In genomic region chr16:5422047-5422446, GRCh38 we compare ENCODE assay signal across 10 cellular contexts.
"Had no signal": no experiment of that assay in that cellular context is flagged by ENCODE, and none has a peak within 500 bp of the region (broad histone marks: within the 10 kb centered on the region; RNA-seq: fewer than 3 reads in every experiment).

No MANE protein-coding gene starts in this region.

- DNase-seq: GM23248, GOT3, HFFc6, KBM-7 had no signal

- H3K4me1 ChIP-seq: HAP-1 had no signal

- H3K4me3 Mint-ChIP-seq: HFFc6, IgD-negative memory B cell had no signal

- H2AFZ ChIP-seq: GM23248 had no signal

- H3K9me3 ChIP-seq: HAP-1 had no signal

- H3K4me3 ChIP-seq: GM23248, HAP-1 had no signal

- FAIRE-seq: H54, HTR-8/SVneo had no signal

- H3K27ac Mint-ChIP-seq: HFFc6, IgD-negative memory B cell had no signal

- H3K4me2 ChIP-seq: KMS-11 had no signal

- H3K27ac ChIP-seq: GM23248, KMS-11 had no signal

- H3K9ac ChIP-seq: GM23248, KMS-11 had no signal

- ATAC-seq: HCT116 had no signal

- H3K36me3 ChIP-seq: HAP-1 had no signal
